Comparison of ENCODE assay signal across 6 cellular contexts in genomic region chr12:120466560-120467315, GRCh38. TPM values are rescaled to one million over a fixed set of nuclear protein-coding genes. Genes with fewer than 3 reads are reported as not detected.
DNase-seq lines count a peak whose midpoint lies in the region; ATAC-seq, FAIRE-seq and TF ChIP-seq lines count a peak whose summit lies in the region.

No MANE protein-coding gene starts in this region.

- DNase-seq in GM13976 (ENCODE audit: low spot score) (no peak), OCI-LY7 (ENCODE audit: low spot score) (peak; percentile 64), MCF 10A (ENCODE audit: unreplicated experiment) (peak; percentile 59), progenitor cell of endocrine pancreas (ENCODE audit: low spot score, unreplicated experiment) (peak; percentile 18), H54 (ENCODE audit: insufficient read length, low spot score) (no peak)

- no peak overlapping the region for H3K27ac ChIP-seq in OCI-LY7 (ENCODE audit: low read depth, low read length, poor library complexity, severe bottlenecking)

- H3K27me3 Mint-ChIP-seq in MCF 10A (ENCODE audit: insufficient read depth, unreplicated experiment) = no peaks in the 10 kb centered on the region
- no peaks in the 10 kb centered on the region for H3K27me3 Mint-ChIP-seq in progenitor cell of endocrine pancreas

- H3K9me2 ChIP-seq in OCI-LY7 (ENCODE audit: insufficient read depth, low read length) = no peaks in the 10 kb centered on the region

- H3K36me3 ChIP-seq in OCI-LY7 (ENCODE audit: insufficient read depth, low read length) = peaks cover 71% of the 10 kb centered on the region

- H3K9me3 Mint-ChIP-seq in MCF 10A (ENCODE audit: unreplicated experiment) (no peaks in the 10 kb centered on the region), progenitor cell of endocrine pancreas (ENCODE audit: low read depth) (no peaks in the 10 kb centered on the region)

- POLR2A ChIA-PET in OCI-LY7 (lab: Charles Lee) = interaction anchor here (1.7 to 2.0 kb wide), 2 partner anchors 8 to 30 kb away, joined by 4 to 5 read pairs; no protein-coding TSS in a partner anchor
- POLR2A ChIA-PET in MCF 10A (lab: Yijun Ruan, JAX) = interaction anchor here (0.6 to 6.6 kb wide), 11 partner anchors 9 to 295 kb away, joined by 3 to 56 read pairs (median 4); partner anchors contain the start of genes DYNLL1, GATC and TRIAP1

- peaks cover 42% of the 10 kb centered on the region for H3K4me1 ChIP-seq in OCI-LY7 (ENCODE audit: insufficient read depth, low read length, poor library complexity, severe bottlenecking)

- no peak for TF ChIP-seq POLR2A in H54 (IDR thresholded peaks at IDR 0.05; ENCODE audit: low read depth, low read length)

- no peaks in the 10 kb centered on the region for H3K9me3 ChIP-seq in OCI-LY7 (ENCODE audit: low read length)

- in situ Hi-C loops in GM13976 (cut with MboI; ENCODE audit: low sequenced_read_pairs, unreplicated experiment) = no loop called here

- intact Hi-C loops in OCI-LY7 (cut with micrococcal nuclease; ENCODE audit: unreplicated experiment) (loop anchor here (2.0 kb wide), 1 partner anchor 28 kb away; the partner anchor contains the start of gene COX6A1), MCF 10A (cut with micrococcal nuclease) (loop anchor here (1.0 kb wide), 1 partner anchor 110 kb away; no protein-coding TSS in a partner anchor)

- peaks cover 67% of the 10 kb centered on the region for H3K79me2 ChIP-seq in OCI-LY7 (ENCODE audit: insufficient read depth, low read depth, low read length)

- no peak overlapping the region for H2AFZ ChIP-seq in OCI-LY7 (ENCODE audit: low read length)

- H3K27ac Mint-ChIP-seq in MCF 10A (ENCODE audit: low read depth, unreplicated experiment) = peak overlapping the region; percentile 9
- peak overlapping the region; percentile 76 for H3K27ac Mint-ChIP-seq in progenitor cell of endocrine pancreas

- H3K4me3 Mint-ChIP-seq in MCF 10A (ENCODE audit: unreplicated experiment) = no peak overlapping the region
- peak overlapping the region; percentile 18 for H3K4me3 Mint-ChIP-seq in progenitor cell of endocrine pancreas (ENCODE audit: low read depth)

- peak overlapping the region; percentile 100 for H3K4me2 ChIP-seq in OCI-LY7 (ENCODE audit: low read length)

- CTCF ChIA-PET in OCI-LY7 (lab: Charles Lee; ENCODE audit: unreplicated experiment) = interaction anchor here (0.6 to 1.0 kb wide), 2 partner anchors 14 to 37 kb away, joined by 3 to 6 read pairs; no protein-coding TSS in a partner anchor
- CTCF ChIA-PET in MCF 10A (lab: Yijun Ruan, JAX) = interaction anchor here (0.7 to 5.1 kb wide), 19 partner anchors 8 to 998 kb away, joined by 3 to 42 read pairs (median 5); partner anchors contain the start of genes COX6A1, GATC, PLA2G1B and TRIAP1

- H3K4me1 Mint-ChIP-seq in MCF 10A (ENCODE audit: insufficient read depth, unreplicated experiment) (peaks cover 17% of the 10 kb centered on the region), progenitor cell of endocrine pancreas (ENCODE audit: low read depth) (peaks cover 19% of the 10 kb centered on the region)

- peak overlapping the region; percentile 18 for H3K4me3 ChIP-seq in OCI-LY7 (ENCODE audit: low read depth, low read length, poor library complexity, severe bottlenecking)

- H3K36me3 Mint-ChIP-seq in MCF 10A (ENCODE audit: insufficient read depth, unreplicated experiment) = peaks cover 64% of the 10 kb centered on the region
- H3K36me3 Mint-ChIP-seq in progenitor cell of endocrine pancreas (ENCODE audit: insufficient read depth) = peaks cover 24% of the 10 kb centered on the region

- no peak for ATAC-seq in HG03442 (IDR thresholded peaks at IDR 0.05; ENCODE audit: unreplicated experiment)

- no TSS peak for BruUV-seq in OCI-LY7 (replicated peaks; lab: Mats Ljungman, UMichigan)
- no TSS peak for BruUV-seq in MCF 10A (replicated peaks; lab: Mats Ljungman, UMichigan)

- FAIRE-seq in H54 (lab: Jason Lieb, UNC) = no peak

- peak; percentile 40 for TF ChIP-seq CTCF in GM13976 (IDR thresholded peaks at IDR 0.05; ENCODE audit: borderline replicate concordance, control extremely low read depth, extremely low read depth, insufficient read depth, missing control alignments)
- peak; percentile 82 for TF ChIP-seq CTCF in OCI-LY7 (conservative IDR thresholded peaks at IDR 0.05; ENCODE audit: low read length)
- TF ChIP-seq CTCF in MCF 10A (IDR thresholded peaks at IDR 0.05; ENCODE audit: unreplicated experiment) = peak; percentile 72
- TF ChIP-seq CTCF in progenitor cell of endocrine pancreas (IDR thresholded peaks at IDR 0.05; ENCODE audit: unreplicated experiment) = peak; percentile 62

- peaks cover 38% of the 10 kb centered on the region for H4K20me1 ChIP-seq in OCI-LY7 (ENCODE audit: insufficient read depth, low read length)

RNA-seq across cellular contexts. Expression of gene SRSF9, which starts 2.8 kb away (rescaled TPM):
- total RNA-seq in OCI-LY7 (2014; rRNA removed; shearing (Covaris generic)) = 181 and 203 TPM in 2 replicates
- total RNA-seq in OCI-LY7 (2022) = 281 and 295 TPM in 2 replicates
- 192 and 193 TPM in 2 replicates for total RNA-seq in MCF 10A (2022)
- 282 and 286 TPM in 2 replicates for total RNA-seq in progenitor cell of endocrine pancreas

RNA-seq across cellular contexts. Expression of gene GATC, which starts 20.5 kb away (rescaled TPM):
- total RNA-seq in OCI-LY7 (2014; rRNA removed; shearing (Covaris generic)) = 36.1 and 37.6 TPM in 2 replicates
- total RNA-seq in OCI-LY7 (2022) (34.6 and 35.8 TPM in 2 replicates), MCF 10A (2022) (29.7 and 32.1 TPM in 2 replicates), progenitor cell of endocrine pancreas (28.0 and 30.9 TPM in 2 replicates)

RNA-seq across cellular contexts. Expression of gene TRIAP1, which starts 20.6 kb away (rescaled TPM):
- 23.9 and 28.3 TPM in 2 replicates for total RNA-seq in OCI-LY7 (2014; rRNA removed; shearing (Covaris generic))
- total RNA-seq in OCI-LY7 (2022) = 25.9 and 26.4 TPM in 2 replicates
- total RNA-seq in MCF 10A (2022) = 48.4 and 50.2 TPM in 2 replicates
- 32.4 and 33.5 TPM in 2 replicates for total RNA-seq in progenitor cell of endocrine pancreas

RNA-seq across cellular contexts. Expression of gene COX6A1, which starts 28.8 kb away (rescaled TPM):
- 543 and 591 TPM in 2 replicates for total RNA-seq in OCI-LY7 (2014; rRNA removed; shearing (Covaris generic))
- total RNA-seq in OCI-LY7 (2022) (449 and 453 TPM in 2 replicates), MCF 10A (2022) (475 and 518 TPM in 2 replicates), progenitor cell of endocrine pancreas (318 and 343 TPM in 2 replicates)

RNA-seq across cellular contexts. Expression of gene DYNLL1, which starts 29.2 kb away (rescaled TPM):
- 354 and 400 TPM in 2 replicates for total RNA-seq in OCI-LY7 (2014; rRNA removed; shearing (Covaris generic))
- total RNA-seq in OCI-LY7 (2022) (296 and 321 TPM in 2 replicates), MCF 10A (2022) (247 and 351 TPM in 2 replicates), progenitor cell of endocrine pancreas (356 and 386 TPM in 2 replicates)

Comparison
In these comparisons a context has a peak if more than half of its experiments do, and no peak if none do; other contexts are left out.
1. DNase-seq: peak in OCI-LY7 (single experiment), MCF 10A (single experiment) and progenitor cell of endocrine pancreas (single experiment); none in GM13976 (single experiment) and H54 (single experiment).
2. Peak in every context shown above with its lines, with median percentiles within 50 percentile points of each other: CTCF ChIP-seq.